ENCODE assay signal across 21 cellular contexts in genomic region chr14:48665077-48665784, GRCh38.
"Had no signal": no experiment of that assay in that cellular context is flagged by ENCODE, and none has a peak within 500 bp of the region (broad histone marks: within the 10 kb centered on the region; RNA-seq: fewer than 3 reads in every experiment).

No MANE protein-coding gene starts in this region.

- DNase-seq: activated CD4-positive, alpha-beta memory T cell treated with anti-CD3 and anti-CD28 coated beads, Interleukin-2, amount 10 ng/mL, durations not matched to agents 7 days and 5 days; activated CD4-positive, alpha-beta T cell treated with anti-CD3 and anti-CD28 coated beads, Interleukin-2, amount 10 ng/mL, durations not matched to agents 24 days and 14 days; activated effector memory CD4-positive, alpha-beta T cell treated with anti-CD3 and anti-CD28 coated beads, Interleukin-2, amount 50 U/mL, for 16 hours; activated naive CD4-positive, alpha-beta T cell treated with anti-CD3 and anti-CD28 coated beads, Interleukin-2, amount 10 ng/mL, durations not matched to agents 7 days and 5 days; activated T-cell treated with anti-CD3 and anti-CD28 coated beads, Interleukin-2, amount 50 U/mL, for 72 hours; body of pancreas; left lung; naive thymus-derived CD8-positive, alpha-beta T cell; retina; sigmoid colon; spleen; stimulated activated CD4-positive, alpha-beta T cell treated with anti-CD3 and anti-CD28 coated beads, Interleukin-4, amount 100 ng/mL, for 1 hour; stimulated activated naive CD4-positive, alpha-beta T cell; testis; uterus had no signal

- H3K27me3 ChIP-seq: body of pancreas, esophagus muscularis mucosa, left lung, neural progenitor cell, sigmoid colon, spleen, testis, uterus had no signal

- H3K9me3 ChIP-seq: body of pancreas, testis, uterus had no signal

- H3K27ac ChIP-seq: body of pancreas, coronary artery, esophagus muscularis mucosa, left lung, neural progenitor cell, sigmoid colon, spleen, testis, uterus, VCaP had no signal

- H3K36me3 ChIP-seq: esophagus muscularis mucosa, left lung, neural progenitor cell, sigmoid colon, spleen, uterus had no signal

- H3K9ac ChIP-seq: neural progenitor cell had no signal

- H3K4me3 ChIP-seq: body of pancreas, coronary artery, esophagus muscularis mucosa, left lung, lung, neural progenitor cell, sigmoid colon, spleen, testis, uterus had no signal

- H2AFZ ChIP-seq: neural progenitor cell had no signal

- ATAC-seq: activated CD4-positive, CD25-positive, alpha-beta regulatory T cell treated with anti-CD3 and anti-CD28 coated beads, Interleukin-2, amount 50 U/mL, for 24 hours; activated T-cell treated with anti-CD3 and anti-CD28 coated beads, Interleukin-2, amount 50 U/mL, for 72 hours; body of pancreas; left lung; naive thymus-derived CD8-positive, alpha-beta T cell had no signal

- H3K4me2 ChIP-seq: neural progenitor cell had no signal
